Comparison of ENCODE assay signal across 27 cellular contexts in the genomic region with DNA sequence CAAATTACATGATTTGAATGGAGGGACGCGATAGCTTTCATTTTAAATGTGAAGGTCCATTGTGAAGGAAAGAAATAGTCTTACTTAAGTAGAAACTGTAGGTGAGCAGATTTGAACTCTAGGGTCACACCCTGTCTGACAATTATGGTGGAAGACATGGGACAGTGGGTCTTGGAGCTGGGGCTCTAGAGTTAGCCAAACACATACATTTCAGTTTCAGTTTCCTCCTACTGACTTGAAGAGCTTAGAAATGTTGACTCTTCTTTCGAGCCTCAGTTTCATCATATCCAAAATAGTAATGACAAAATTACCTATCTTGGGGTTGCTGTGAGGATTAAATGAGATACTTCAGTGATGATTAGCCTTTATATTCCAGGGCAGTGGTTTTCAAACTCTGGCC.
"Had no signal": no experiment of that assay in that cellular context is flagged by ENCODE, and none has a peak within 500 bp of the region (broad histone marks: within the 10 kb centered on the region; RNA-seq: fewer than 3 reads in every experiment).

No MANE protein-coding gene starts in this region.

- H3K4me1 Mint-ChIP-seq: stimulated activated effector memory CD8-positive, alpha-beta T cell treated with anti-CD3 and anti-CD28 coated beads, Interleukin-12 subunit alpha, Interleukin-12 subunit beta, amount 100 ng/mL, for 72 hours; stimulated activated memory B cell treated with anti-CD40 and anti-IgM and Interleukin-4, amounts not matched to agents 10 μg/mL and 1 μg/mL and 100 μg/mL, for 72 hours; stimulated activated naive B cell treated with anti-CD40 and anti-IgM and Interleukin-4, amounts not matched to agents 10 μg/mL and 1 μg/mL and 100 μg/mL, for 72 hours; stimulated activated naive CD8-positive, alpha-beta T cell treated with anti-CD3 and anti-CD28 coated beads, Interleukin-15, amount 100 ng/mL, for 72 hours had no signal

- H3K36me3 Mint-ChIP-seq: stimulated activated effector memory CD8-positive, alpha-beta T cell treated with anti-CD3 and anti-CD28 coated beads, Interleukin-12 subunit alpha, Interleukin-12 subunit beta, amount 100 ng/mL, for 72 hours; stimulated activated memory B cell treated with anti-CD40 and anti-IgM and Interleukin-4, amounts not matched to agents 10 μg/mL and 1 μg/mL and 100 μg/mL, for 72 hours; stimulated activated naive B cell treated with anti-CD40 and anti-IgM and Interleukin-4, amounts not matched to agents 10 μg/mL and 1 μg/mL and 100 μg/mL, for 72 hours; type B pancreatic cell had no signal

- DNase-seq: stimulated activated CD4-positive, alpha-beta T cell treated with anti-CD3 and anti-CD28 coated beads, Interleukin-2, amount 100 ng/mL, for 48 hours; stimulated activated CD4-positive, alpha-beta T cell treated with anti-CD3 and anti-CD28 coated beads, Interleukin-4, amount 100 ng/mL, for 1 hour; stimulated activated CD4-positive, alpha-beta T cell treated with anti-CD3 and anti-CD28 coated beads, Interleukin-4, amount 100 ng/mL, for 24 hours; stimulated activated CD4-positive, alpha-beta T cell treated with anti-CD3 and anti-CD28 coated beads, Interleukin-4, amount 100 ng/mL, for 4 hours; stimulated activated CD8-positive, alpha-beta memory T cell treated with anti-CD3 and anti-CD28 coated beads, Interleukin-4, amount 100 ng/mL, for 48 hours; stimulated activated naive B cell treated with anti-CD40 and anti-IgM and Interleukin-4, amounts not matched to agents 10 μg/mL and 1 μg/mL and 100 μg/mL, for 72 hours; stimulated activated naive CD4-positive, alpha-beta T cell; stimulated activated naive CD4-positive, alpha-beta T cell treated with Interleukin-2 at 50 U/mL for 16 hours; stimulated activated naive CD8-positive, alpha-beta T cell treated with anti-CD3 and anti-CD28 coated beads, Interleukin-15, amount 100 ng/mL, for 72 hours; stimulated activated naive CD8-positive, alpha-beta T cell treated with anti-CD3 and anti-CD28 coated beads, Interleukin-15, Interleukin-2, amounts not matched to agents 100 U/mL and 50 U/mL, for 24 hours; stomach; testis; thyroid gland; tibial artery; transverse colon; trophoblast cell; upper lobe of left lung; upper lobe of right lung; uterus had no signal

- ATAC-seq: stimulated activated effector memory CD8-positive, alpha-beta T cell treated with anti-CD3 and anti-CD28 coated beads, Interleukin-12 subunit alpha, Interleukin-12 subunit beta, amount 100 ng/mL, for 72 hours; stimulated activated memory B cell treated with anti-CD40 and anti-IgM and Interleukin-4, amounts not matched to agents 10 μg/mL and 1 μg/mL and 100 μg/mL, for 72 hours; stimulated activated naive B cell treated with anti-CD40 and anti-IgM and Interleukin-4, amounts not matched to agents 10 μg/mL and 1 μg/mL and 100 μg/mL, for 72 hours; stimulated activated naive CD8-positive, alpha-beta T cell treated with anti-CD3 and anti-CD28 coated beads, Interleukin-15, amount 100 ng/mL, for 72 hours; stimulated activated naive CD8-positive, alpha-beta T cell treated with anti-CD3 and anti-CD28 coated beads, Interleukin-15, Interleukin-2, amounts not matched to agents 100 U/mL and 50 U/mL, for 24 hours; upper lobe of right lung had no signal

- H3K27ac ChIP-seq: stomach, suprapubic skin, testis, thoracic aorta, thyroid gland, tibial artery, tibial nerve, transverse colon, upper lobe of left lung, upper lobe of right lung, uterus, vagina had no signal

- H3K9me3 Mint-ChIP-seq: stimulated activated effector memory CD8-positive, alpha-beta T cell treated with anti-CD3 and anti-CD28 coated beads, Interleukin-12 subunit alpha, Interleukin-12 subunit beta, amount 100 ng/mL, for 72 hours; stimulated activated naive CD8-positive, alpha-beta T cell treated with anti-CD3 and anti-CD28 coated beads, Interleukin-15, Interleukin-2, amounts not matched to agents 100 ng/mL and 50 ng/mL, for 24 hours had no signal

- H3K4me3 ChIP-seq: stomach, suprapubic skin, testis, thoracic aorta, thyroid gland, tibial artery, tibial nerve, transverse colon, upper lobe of left lung, upper lobe of right lung, uterus, vagina had no signal

- H3K27me3 Mint-ChIP-seq: stimulated activated memory B cell treated with anti-CD40 and anti-IgM and Interleukin-4, amounts not matched to agents 10 μg/mL and 1 μg/mL and 100 μg/mL, for 72 hours; stimulated activated naive B cell treated with anti-CD40 and anti-IgM and Interleukin-4, amounts not matched to agents 10 μg/mL and 1 μg/mL and 100 μg/mL, for 72 hours; type B pancreatic cell had no signal

- H3K36me3 ChIP-seq: stomach, suprapubic skin, thoracic aorta, thyroid gland, tibial artery, tibial nerve, transverse colon, upper lobe of left lung, upper lobe of right lung, uterus, vagina had no signal

- H3K9me3 ChIP-seq: stomach, suprapubic skin, testis, thoracic aorta, thyroid gland, tibial artery, tibial nerve, transverse colon, upper lobe of left lung, upper lobe of right lung, uterus, vagina had no signal

- H3K27ac Mint-ChIP-seq: stimulated activated effector memory CD8-positive, alpha-beta T cell treated with anti-CD3 and anti-CD28 coated beads, Interleukin-12 subunit alpha, Interleukin-12 subunit beta, amount 100 ng/mL, for 72 hours; stimulated activated memory B cell treated with anti-CD40 and anti-IgM and Interleukin-4, amounts not matched to agents 10 μg/mL and 1 μg/mL and 100 μg/mL, for 72 hours; stimulated activated naive B cell treated with anti-CD40 and anti-IgM and Interleukin-4, amounts not matched to agents 10 μg/mL and 1 μg/mL and 100 μg/mL, for 72 hours; stimulated activated naive CD8-positive, alpha-beta T cell treated with anti-CD3 and anti-CD28 coated beads, Interleukin-15, Interleukin-2, amounts not matched to agents 100 ng/mL and 50 ng/mL, for 24 hours; type B pancreatic cell had no signal

- H3K4me1 ChIP-seq: stomach, suprapubic skin, testis, thyroid gland, tibial artery, tibial nerve, transverse colon, upper lobe of left lung, upper lobe of right lung, uterus, vagina had no signal

- H3K27me3 ChIP-seq: stomach, suprapubic skin, testis, thyroid gland, tibial artery, tibial nerve, transverse colon, upper lobe of left lung, upper lobe of right lung, uterus, vagina had no signal

- H3K4me3 Mint-ChIP-seq: stimulated activated effector memory CD8-positive, alpha-beta T cell treated with anti-CD3 and anti-CD28 coated beads, Interleukin-12 subunit alpha, Interleukin-12 subunit beta, amount 100 ng/mL, for 72 hours; stimulated activated memory B cell treated with anti-CD40 and anti-IgM and Interleukin-4, amounts not matched to agents 10 μg/mL and 1 μg/mL and 100 μg/mL, for 72 hours; stimulated activated naive B cell treated with anti-CD40 and anti-IgM and Interleukin-4, amounts not matched to agents 10 μg/mL and 1 μg/mL and 100 μg/mL, for 72 hours; stimulated activated naive CD8-positive, alpha-beta T cell treated with anti-CD3 and anti-CD28 coated beads, Interleukin-15, amount 100 ng/mL, for 72 hours; stimulated activated naive CD8-positive, alpha-beta T cell treated with anti-CD3 and anti-CD28 coated beads, Interleukin-15, Interleukin-2, amounts not matched to agents 100 ng/mL and 50 ng/mL, for 24 hours; type B pancreatic cell had no signal
